Comparison of ENCODE assay signal across 1 cellular context in the genomic region with DNA sequence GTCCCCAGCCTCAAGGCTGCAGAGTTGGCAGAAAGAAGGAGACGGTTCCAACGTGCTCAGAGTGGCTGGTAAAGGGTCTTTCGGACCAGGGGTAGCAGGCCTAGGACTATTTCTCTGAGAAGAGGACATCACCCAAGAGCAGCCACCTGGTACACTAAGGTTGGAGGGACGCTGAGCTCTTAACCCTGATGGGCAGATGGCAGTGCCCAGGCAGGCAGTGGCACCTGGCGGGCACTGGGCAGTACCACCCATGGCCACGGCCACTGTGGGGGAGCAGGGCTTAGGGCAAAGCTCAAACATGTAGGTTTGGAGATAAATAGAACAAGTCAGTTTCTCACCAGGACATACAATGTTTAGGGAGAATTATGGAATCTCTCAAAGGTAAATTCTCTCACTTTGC.
A peak's percentile ranks its signal among the peaks of the same experiment; 100 is the strongest.
TF ChIP-seq lines count a peak whose summit lies in the region.

No MANE protein-coding gene starts in this region.

TF ChIP-seq in HepG2, 621 proteins besides CTCF, POLR2A, EP300 and RAD21:
- TF ChIP-seq HNRNPL (IDR thresholded peaks at IDR 0.05; ENCODE audit: low read depth, low read length) (0 out of 2 replicates have a peak, but pooled peaks have one; percentile 41), KDM3A (CRISPR knock-in tag; IDR thresholded peaks at IDR 0.05; ENCODE audit: low read depth) (no peak)
